Comparison of ENCODE assay signal across 9 cellular contexts in the genomic region with DNA sequence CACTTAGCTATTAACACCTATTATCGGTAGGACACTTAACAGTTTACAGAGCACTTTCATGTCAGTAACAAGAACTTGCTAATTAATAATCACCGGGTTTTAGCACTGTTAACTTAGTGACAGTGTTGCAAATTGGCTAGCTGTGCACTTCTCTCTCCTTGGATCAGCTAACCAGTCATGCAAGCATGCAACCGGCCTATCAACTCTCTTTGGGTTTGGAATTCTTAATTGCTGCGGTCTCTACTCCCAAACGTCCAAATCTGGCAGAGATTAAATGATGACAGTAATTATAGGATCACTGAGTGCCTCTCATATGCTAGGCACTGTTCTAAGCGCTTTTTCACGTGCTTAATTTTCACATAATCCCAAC. TPM values are rescaled to one million over a fixed set of nuclear protein-coding genes. Genes with fewer than 3 reads are reported as not detected.
A peak's percentile ranks its signal among the peaks of the same experiment; 100 is the strongest.
DNase-seq lines count a peak whose midpoint lies in the region; TF ChIP-seq lines count a peak whose summit lies in the region.
"Had no signal": no experiment of that assay in that cellular context is flagged by ENCODE, and none has a peak within 500 bp of the region (broad histone marks: within the 10 kb centered on the region; RNA-seq: fewer than 3 reads in every experiment).

No MANE protein-coding gene starts in this region.

- H3K9ac ChIP-seq in SK-N-MC (ENCODE audit: insufficient read length), result peak overlapping the region; percentile 85

- H3K36me3 ChIP-seq in SK-N-MC (ENCODE audit: insufficient read depth, low read length), result no peaks in the 10 kb centered on the region; the same call in 1 of the 2 replicates

- H3K9me3 ChIP-seq in SK-N-MC (ENCODE audit: low read depth, low read length), result no peaks in the 10 kb centered on the region

- H3K27ac ChIP-seq in SK-N-MC (no peak overlapping the region), skin epidermis (peak overlapping the region in 12 of 21 experiments; percentile 21 to 91 (median 85))

- DNase-seq in NCI-H1417 (lab: John Stamatoyannopoulos, UW), result peak in 2 of 3 experiments; percentile 13 to 48
- no peak for DNase-seq in NCI-H1417 treated with DMSO at 0.1 percent for 48 hours (lab: John Stamatoyannopoulos, UW)
- DNase-seq in SK-N-MC (ENCODE audit: low read depth, low spot score), result no peak
- DNase-seq in fibroblast of mammary gland (ENCODE audit: low read depth), result peak; percentile 28
- DNase-seq in stimulated activated CD4-positive, alpha-beta T cell treated with anti-CD3 and anti-CD28 coated beads, Interleukin-2, amount 100 ng/mL, for 24 hours, result no peak
- DNase-seq in mucosa of gallbladder (ENCODE audit: low spot score), result no peak
- DNase-seq in NCI-H2196 (lab: John Stamatoyannopoulos, UW; ENCODE audit: unreplicated experiment), result no peak

- H3K4me3 ChIP-seq in SK-N-MC, result peak overlapping the region; percentile 95
- H3K4me3 ChIP-seq in fibroblast of mammary gland (ENCODE audit: control insufficient read depth, low read depth, low read length), result peak overlapping the region; percentile 65
- H3K4me3 ChIP-seq in skin epidermis, result peak overlapping the region in 6 of 7 experiments; percentile 62 to 98 (median 94)

- TF ChIP-seq CTCF in fibroblast of mammary gland (conservative IDR thresholded peaks at IDR 0.05; ENCODE audit: control insufficient read depth, insufficient read depth, low read depth, low read length), result no peak

RNA-seq across cellular contexts. Expression of gene EPS15L1, which starts 1.2 kb away (rescaled TPM):
- total RNA-seq in mucosa of gallbladder, result 46.1 TPM

RNA-seq across cellular contexts. Expression of gene CALR3, which starts 25.4 kb away (rescaled TPM):
- not detected for total RNA-seq in mucosa of gallbladder
- total RNA-seq: HT1080 had no signal

RNA-seq across cellular contexts. Expression of gene C19orf44, which starts 25.7 kb away (rescaled TPM):
- total RNA-seq in mucosa of gallbladder, result 11.2 TPM

Comparison
In these comparisons a context has a peak if more than half of its experiments do, and no peak if none do; other contexts are left out.
1. DNase-seq: peak in NCI-H1417 (2 of 3) and fibroblast of mammary gland (single experiment); none in NCI-H1417 treated with DMSO at 0.1 percent for 48 hours (single experiment), SK-N-MC (single experiment), stimulated activated CD4-positive, alpha-beta T cell treated with anti-CD3 and anti-CD28 coated beads, Interleukin-2, amount 100 ng/mL, for 24 hours (0 of 2), mucosa of gallbladder (single experiment) and NCI-H2196 (single experiment).
2. Peak in every context shown above with its lines, with median percentiles within 50 percentile points of each other: H3K4me3 ChIP-seq.